ENCODE assay signal across 13 cellular contexts in the genomic region with DNA sequence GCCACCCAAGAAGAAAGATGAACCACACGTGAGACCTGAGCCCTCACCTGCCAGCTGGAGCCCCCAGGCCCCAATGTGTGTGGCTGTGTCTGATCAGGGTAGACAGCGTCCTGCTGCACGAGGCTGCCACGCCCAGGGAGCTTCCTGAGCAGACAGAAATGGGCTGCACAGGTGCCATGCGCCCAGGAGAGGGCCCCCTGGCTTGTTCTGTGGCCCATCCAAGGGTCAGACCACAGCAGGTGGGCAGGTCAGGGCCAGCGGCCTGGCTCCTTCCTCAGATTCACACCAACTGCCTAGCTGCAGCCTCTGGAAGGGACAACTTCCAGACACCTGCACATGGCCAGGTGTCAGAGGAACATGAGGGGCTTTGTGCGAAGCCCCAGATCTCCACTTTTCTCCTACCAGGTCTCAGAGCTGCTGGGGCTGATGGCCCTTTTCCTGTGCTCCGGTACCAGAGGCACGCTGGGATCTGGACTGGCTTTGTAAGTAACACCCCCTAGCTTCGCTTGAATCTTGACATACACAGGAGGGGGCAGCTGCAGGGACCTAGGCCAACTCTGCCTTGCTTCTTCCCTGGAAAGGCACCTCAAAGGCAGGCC. TPM values are rescaled to one million over a fixed set of nuclear protein-coding genes. Genes with fewer than 3 reads are reported as not detected.
DNase-seq lines count a peak whose midpoint lies in the region; ATAC-seq and TF ChIP-seq lines count a peak whose summit lies in the region.
"Had no signal": no experiment of that assay in that cellular context is flagged by ENCODE, and none has a peak within 500 bp of the region (broad histone marks: within the 10 kb centered on the region; RNA-seq: fewer than 3 reads in every experiment).

No MANE protein-coding gene starts in this region.

- H3K36me3 ChIP-seq in NT2/D1 (ENCODE audit: insufficient read depth, insufficient read length, low read length) = no peaks in the 10 kb centered on the region
- H3K36me3 ChIP-seq: tibial artery had no signal

- H3K27me3 ChIP-seq in NT2/D1 (ENCODE audit: insufficient read depth, insufficient read length) = no peaks in the 10 kb centered on the region

- no peaks in the 10 kb centered on the region for H3K4me1 Mint-ChIP-seq in chondrocyte (ENCODE audit: low read depth)

- peak; percentile 16 for DNase-seq in NCI-H146 (lab: John Stamatoyannopoulos, UW)
- DNase-seq in NCI-H146 treated with DMSO at 0.1 percent for 48 hours (lab: John Stamatoyannopoulos, UW; ENCODE audit: unreplicated experiment) = no peak
- DNase-seq in NT2/D1 (ENCODE audit: low read depth, low spot score) = no peak
- DNase-seq in chondrocyte (ENCODE audit: low spot score) = peak; percentile 77
- DNase-seq in posterior vena cava (ENCODE audit: low spot score) = peak; percentile 62
- no peak for DNase-seq in MV-4-11 (lab: John Stamatoyannopoulos, UW)
- DNase-seq in NCI-H187 (lab: John Stamatoyannopoulos, UW) = no peak
- DNase-seq: 8988T, HCEC 1CT, NCI-H82 had no signal

- peaks cover 13% of the 10 kb centered on the region; the same call in 1 of the 2 replicates for H3K9me3 ChIP-seq in NT2/D1 (ENCODE audit: insufficient read depth, low read length)
- H3K9me3 ChIP-seq: tibial artery had no signal

- H3K9ac ChIP-seq in NT2/D1 (ENCODE audit: insufficient read length, low read depth) = peak overlapping the region; percentile 2

- H3K9me3 Mint-ChIP-seq in chondrocyte (ENCODE audit: low read depth) = no peaks in the 10 kb centered on the region
- H3K9me3 Mint-ChIP-seq: dendritic cell treated with granulocyte-macrophage colony-stimulating factor and Interleukin-4, amounts not matched to agents 40 ng/mL and 50 ng/mL, for 4 days had no signal

- peaks cover 46% of the 10 kb centered on the region for H3K27me3 Mint-ChIP-seq in chondrocyte (ENCODE audit: low read depth)

- no peaks in the 10 kb centered on the region for H3K36me3 Mint-ChIP-seq in chondrocyte (ENCODE audit: low read depth)

- H3K4me3 ChIP-seq in NT2/D1 (ENCODE audit: insufficient read length, low read depth) = no peak overlapping the region
- H3K4me3 ChIP-seq: tibial artery had no signal

- intact Hi-C loops in posterior vena cava (cut with DNase I) = loop anchor here (2.0 to 10.0 kb wide), 3 partner anchors 123 to 195 kb away; a partner anchor contains a TSS

- peaks cover 3% of the 10 kb centered on the region for H3K4me1 ChIP-seq in NT2/D1 (ENCODE audit: insufficient read depth, insufficient read length)
- H3K4me1 ChIP-seq: tibial artery had no signal

- H3K27ac Mint-ChIP-seq in chondrocyte (ENCODE audit: unreplicated experiment) = no peak overlapping the region
- H3K27ac Mint-ChIP-seq: dendritic cell treated with granulocyte-macrophage colony-stimulating factor and Interleukin-4, amounts not matched to agents 40 ng/mL and 50 ng/mL, for 4 days had no signal

- H3K4me3 Mint-ChIP-seq in chondrocyte (ENCODE audit: unreplicated experiment) = no peak overlapping the region
- H3K4me3 Mint-ChIP-seq: dendritic cell treated with granulocyte-macrophage colony-stimulating factor and Interleukin-4, amounts not matched to agents 40 ng/mL and 50 ng/mL, for 4 days had no signal

- no peak for ATAC-seq in HG03565 (IDR thresholded peaks at IDR 0.05; ENCODE audit: unreplicated experiment)

- no peak for TF ChIP-seq CTCF in chondrocyte (IDR thresholded peaks at IDR 0.05)

RNA-seq across cellular contexts. Expression of a gene that starts 10.8 kb away (rescaled TPM):
- 0.74 to 1.2 TPM in 2 of 3 replicates, not detected in the other for total RNA-seq in chondrocyte
- total RNA-seq in posterior vena cava = 1 to 10 TPM in 1 of 2 donors, under 1 TPM in 1; 0.62 to 1.8 TPM

Comparison
In these comparisons a context has a peak if more than half of its experiments do, and no peak if none do; other contexts are left out.
1. DNase-seq: peak in NCI-H146 (single experiment), chondrocyte (single experiment) and posterior vena cava (single experiment); none in NCI-H146 treated with DMSO at 0.1 percent for 48 hours (single experiment), NT2/D1 (single experiment), MV-4-11 (single experiment) and NCI-H187 (0 of 2).